ENCODE assay signal across 13 cellular contexts in the genomic region with DNA sequence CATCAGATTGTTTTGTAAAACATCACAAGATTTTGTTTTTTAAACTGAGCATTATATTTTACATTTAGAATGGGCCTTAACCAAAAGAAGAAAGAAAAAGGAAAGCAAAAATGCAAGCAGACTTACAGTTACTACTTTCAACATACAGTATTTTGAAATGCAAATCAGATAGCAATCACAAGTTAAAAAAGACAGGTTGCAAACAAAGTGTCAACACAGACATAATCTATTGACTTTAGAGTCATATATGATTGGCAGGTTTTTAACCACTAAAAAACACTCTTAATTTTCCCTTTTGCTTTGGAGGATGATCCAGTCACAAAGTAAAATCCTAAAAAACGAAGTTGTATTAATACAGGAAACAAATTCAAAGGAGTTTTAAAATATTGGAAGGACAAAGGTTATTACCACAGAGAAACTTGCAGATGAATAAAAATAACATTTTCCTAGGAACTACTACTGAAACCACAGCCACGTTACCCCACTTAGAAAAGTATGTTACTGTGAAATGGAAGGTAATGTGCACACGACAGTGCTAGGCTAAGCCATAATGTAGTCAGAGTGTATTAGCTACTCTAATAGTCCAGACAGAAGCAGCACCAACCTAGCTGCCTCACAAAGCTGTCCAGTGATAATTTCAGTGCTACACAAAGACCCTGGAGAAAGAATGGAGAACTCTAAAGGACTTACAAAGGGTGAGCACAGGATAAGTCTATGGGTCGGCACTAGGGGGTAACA. TPM values are rescaled to one million over a fixed set of nuclear protein-coding genes. Genes with fewer than 3 reads are reported as not detected.
DNase-seq lines count a peak whose midpoint lies in the region; ATAC-seq, FAIRE-seq and TF ChIP-seq lines count a peak whose summit lies in the region.
"Had no signal": no experiment of that assay in that cellular context is flagged by ENCODE, and none has a peak within 500 bp of the region (broad histone marks: within the 10 kb centered on the region; RNA-seq: fewer than 3 reads in every experiment).

No MANE protein-coding gene starts in this region.

- no peak for DNase-seq in GM12892 (ENCODE audit: insufficient read length)
- DNase-seq in NCI-H526 (lab: John Stamatoyannopoulos, UW), result peak; percentile 13 to 44
- no peak for DNase-seq in posterior vena cava (ENCODE audit: low spot score)
- DNase-seq in NK-92 (lab: John Stamatoyannopoulos, UW; ENCODE audit: unreplicated experiment), result no peak
- no peak for DNase-seq in gastrocnemius medialis
- DNase-seq in HTR-8/SVneo (ENCODE audit: insufficient read length, low spot score), result no peak
- DNase-seq: activated CD8-positive, alpha-beta memory T cell treated with anti-CD3 and anti-CD28 coated beads, Interleukin-2, amount 50 U/mL, for 48 hours; substantia nigra had no signal

- ATAC-seq in GM21737 (IDR thresholded peaks at IDR 0.05; ENCODE audit: unreplicated experiment) (peak; percentile 55), gastroesophageal sphincter (no peak), gastrocnemius medialis (no peak)
- ATAC-seq: left lobe of liver had no signal

- WGBS in gastroesophageal sphincter (ENCODE audit: low coverage in 1 of 2), 2 donors, result 62 to 65% methylated on average over 3 to 4 of the region's 4 CpGs

- peak overlapping the region in 3 of 4 donors; percentile 25 to 78 (median 70) for H3K27ac ChIP-seq in gastroesophageal sphincter
- no peak overlapping the region for H3K27ac ChIP-seq in gastrocnemius medialis

- TF ChIP-seq POLR2A in GM12892 (IDR thresholded peaks at IDR 0.05; ENCODE audit: low read depth, low read length), result no peak
- TF ChIP-seq POLR2A in gastroesophageal sphincter (IDR thresholded peaks at IDR 0.05), result no peak
- TF ChIP-seq POLR2A in gastrocnemius medialis (IDR thresholded peaks at IDR 0.05), result no peak

- intact Hi-C loops in posterior vena cava (cut with DNase I), result no loop called here
- intact Hi-C loops in gastrocnemius medialis (cut with DNase I; ENCODE audit: low total_unique reads), result no loop called here

- TF ChIP-seq CTCF in gastroesophageal sphincter (IDR thresholded peaks at IDR 0.05) (no peak), gastrocnemius medialis (IDR thresholded peaks at IDR 0.05 in 4 of 5, conservative IDR thresholded peaks at IDR 0.05 in 1 of 5) (no peak)

- H3K27me3 ChIP-seq in gastroesophageal sphincter (no peaks in the 10 kb centered on the region), gastrocnemius medialis (no peaks in the 10 kb centered on the region)

- H3K4me1 ChIP-seq in gastroesophageal sphincter, result peaks cover 0 to 73% (median 8%) of the 10 kb centered on the region in 3 donors
- peaks cover 0 to 12% of the 10 kb centered on the region in 2 donors for H3K4me1 ChIP-seq in gastrocnemius medialis

- H3K9me3 ChIP-seq in gastroesophageal sphincter (no peaks in the 10 kb centered on the region), gastrocnemius medialis (no peaks in the 10 kb centered on the region)

- FAIRE-seq in GM12892 (lab: Jason Lieb, UNC) (peak; percentile 56), HTR-8/SVneo (lab: Jason Lieb, UNC) (no peak)
- FAIRE-seq: RCC 7860 had no signal

- TF ChIP-seq EP300 in gastroesophageal sphincter (IDR thresholded peaks at IDR 0.05), result no peak

- in situ Hi-C loops in gastrocnemius medialis (cut with MboI; ENCODE audit: low sequenced_read_pairs in 4 of 4), result no loop called here

- H3K36me3 ChIP-seq in gastroesophageal sphincter (no peaks in the 10 kb centered on the region), gastrocnemius medialis (no peaks in the 10 kb centered on the region)

- H3K4me3 ChIP-seq in gastroesophageal sphincter, result no peak overlapping the region
- no peak overlapping the region for H3K4me3 ChIP-seq in gastrocnemius medialis
- H3K4me3 ChIP-seq: smooth muscle cell had no signal

RNA-seq across cellular contexts. Expression of gene DARS1, which starts 22.9 kb away (rescaled TPM):
- 196 TPM for polyA plus RNA-seq in GM12892 (2012; ENCODE audit: missing spikeins)
- total RNA-seq in gastroesophageal sphincter, result 100 to 1,000 TPM; 115 to 176 (median 156) TPM
- 10 to 100 TPM; 52.7 to 85.2 TPM for total RNA-seq in posterior vena cava
- 10 to 100 TPM; 86.2 to 97.2 (median 89.8) TPM for total RNA-seq in gastrocnemius medialis

Comparison
In these comparisons a context has a peak if more than half of its experiments do, and no peak if none do; other contexts are left out.
1. DNase-seq: peak in NCI-H526 (2 of 2); none in GM12892 (single experiment), posterior vena cava (single experiment), NK-92 (single experiment), gastrocnemius medialis (0 of 2) and HTR-8/SVneo (single experiment).
2. H3K27ac ChIP-seq: peak in gastroesophageal sphincter (3 of 4); none in gastrocnemius medialis (0 of 4).